In genomic region chr16:68695575-68695974, GRCh38 we compare ENCODE assay signal across 2 cellular contexts.
TF ChIP-seq lines count a peak whose summit lies in the region.

No MANE protein-coding gene starts in this region.

TF ChIP-seq in K562, 482 proteins besides CTCF, POLR2A, EP300 and RAD21:
- TF ChIP-seq NCOA1 (IDR thresholded peaks at IDR 0.05; ENCODE audit: low read depth) (no peak), CREM (IDR thresholded peaks at IDR 0.05; ENCODE audit: low read depth) (peak; percentile 35; the same call in 1 of the 2 replicates), ATF3 (IDR thresholded peaks at IDR 0.05) (0 out of 2 replicates have a peak, but pooled peaks have one; percentile 36), ATF3 (CRISPR knock-in tag; conservative IDR thresholded peaks at IDR 0.05) (no peak), ZNF512 (tag; IDR thresholded peaks at IDR 0.05) (no peak), THRB (CRISPR knock-in tag; conservative IDR thresholded peaks at IDR 0.05) (no peak), PCBP1 (IDR thresholded peaks at IDR 0.05; ENCODE audit: low read depth, low read length, poor library complexity, severe bottlenecking) (no peak), DNMT1 (IDR thresholded peaks at IDR 0.05) (no peak), ATF7 (IDR thresholded peaks at IDR 0.05) (0 out of 2 replicates have a peak, but pooled peaks have one; percentile 28), IFI16 (CRISPR knock-in tag; IDR thresholded peaks at IDR 0.05) (no peak), ATF1 (CRISPR knock-in tag; IDR thresholded peaks at IDR 0.05) (no peak), ATF1 (tag; IDR thresholded peaks at IDR 0.05) (0 out of 2 replicates have a peak, but pooled peaks have one; percentile 13), SREBF2 (CRISPR knock-in tag; IDR thresholded peaks at IDR 0.05) (no peak), NR2F6 (CRISPR knock-in tag; IDR thresholded peaks at IDR 0.05) (no peak), SRSF9 (IDR thresholded peaks at IDR 0.05; ENCODE audit: borderline replicate concordance, low read depth, low read length) (no peak), KAT7 (CRISPR knock-in tag; IDR thresholded peaks at IDR 0.05; ENCODE audit: borderline replicate concordance) (no peak)

TF ChIP-seq in HepG2, 621 proteins besides CTCF, POLR2A, EP300 and RAD21:
- TF ChIP-seq ZNF550 (CRISPR knock-in tag; IDR thresholded peaks at IDR 0.05; ENCODE audit: borderline replicate concordance), result no peak
- TF ChIP-seq ZBTB14 (CRISPR knock-in tag; IDR thresholded peaks at IDR 0.05), result no peak
- TF ChIP-seq MTF2 (CRISPR knock-in tag; IDR thresholded peaks at IDR 0.05; ENCODE audit: borderline replicate concordance), result no peak
- TF ChIP-seq PHF5A (CRISPR knock-in tag; IDR thresholded peaks at IDR 0.05; ENCODE audit: low read depth, unreplicated experiment), result no peak
- no peak for TF ChIP-seq SPEN (CRISPR knock-in tag; IDR thresholded peaks at IDR 0.05; ENCODE audit: low read depth)
- TF ChIP-seq FOXK1 (CRISPR knock-in tag; IDR thresholded peaks at IDR 0.05; ENCODE audit: borderline replicate concordance, low read depth), result no peak
- no peak for TF ChIP-seq FOXC1 (CRISPR knock-in tag; IDR thresholded peaks at IDR 0.05; ENCODE audit: borderline replicate concordance)
- peak; percentile 73 for TF ChIP-seq CREB1 (IDR thresholded peaks at IDR 0.05)
- no peak for TF ChIP-seq CREB1 (CRISPR knock-in tag; IDR thresholded peaks at IDR 0.05)
- no peak for TF ChIP-seq ZNF543 (CRISPR knock-in tag; IDR thresholded peaks at IDR 0.05)
- peak; percentile 52 for TF ChIP-seq ATF7 (IDR thresholded peaks at IDR 0.05)
- TF ChIP-seq ATF7 (CRISPR knock-in tag; IDR thresholded peaks at IDR 0.05), result no peak
- no peak for TF ChIP-seq NCOR1 (IDR thresholded peaks at IDR 0.05; ENCODE audit: borderline replicate concordance, low read length)
- 0 out of 2 replicates have a peak, but pooled peaks have one; percentile 38 for TF ChIP-seq ZNF776 (CRISPR knock-in tag; IDR thresholded peaks at IDR 0.05)
- no peak for TF ChIP-seq NR2F1 (CRISPR knock-in tag; IDR thresholded peaks at IDR 0.05)
TF ChIP-seq in HepG2: peak in this region for 3.
